ENCODE assay signal across 8 cellular contexts in the genomic region with DNA sequence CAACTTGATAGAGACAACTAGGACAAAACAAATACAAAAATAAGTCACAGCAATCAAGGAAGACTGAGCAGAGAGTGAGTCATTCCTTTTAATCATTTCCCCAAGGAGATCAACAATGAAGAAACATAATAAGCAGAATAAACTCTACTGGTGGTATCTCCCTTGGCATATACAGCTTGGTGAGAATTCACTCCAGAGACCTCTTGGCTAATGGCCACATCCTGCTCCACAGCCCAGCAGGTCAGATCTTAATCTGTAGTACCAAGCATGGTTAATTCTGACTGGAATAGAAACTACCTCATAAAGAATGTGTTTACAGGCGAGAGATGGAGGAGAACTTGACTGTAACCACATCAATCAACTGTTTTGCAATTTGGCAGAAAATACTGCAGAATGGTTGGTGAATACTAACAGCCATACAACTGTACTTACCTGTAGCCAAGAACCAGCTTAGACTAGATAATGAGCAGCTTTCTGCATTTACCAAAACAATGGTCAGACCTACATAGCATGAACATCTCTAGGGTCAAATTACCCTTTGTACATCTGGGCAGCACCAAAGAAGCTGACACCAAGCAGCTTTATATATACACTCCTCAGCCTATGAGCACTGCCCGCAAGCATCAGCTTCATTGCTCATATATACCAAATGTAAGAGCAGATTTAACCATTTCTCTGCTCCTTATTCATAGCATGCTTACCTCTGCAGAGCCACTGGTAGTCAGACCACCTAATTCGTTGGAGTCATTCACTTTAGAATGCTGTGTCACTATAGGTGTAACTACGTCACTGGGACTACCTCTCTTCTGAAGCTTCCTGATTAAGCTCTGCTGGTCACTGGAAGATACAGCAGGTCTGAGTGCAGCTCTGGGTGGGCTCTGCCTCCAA. TPM values are rescaled to one million over a fixed set of nuclear protein-coding genes. Genes with fewer than 3 reads are reported as not detected.
A peak's percentile ranks its signal among the peaks of the same experiment; 100 is the strongest.
DNase-seq lines count a peak whose midpoint lies in the region; ATAC-seq, FAIRE-seq and TF ChIP-seq lines count a peak whose summit lies in the region.

No MANE protein-coding gene starts in this region.

- TF ChIP-seq POLR2A in GM12892 (IDR thresholded peaks at IDR 0.05; ENCODE audit: low read depth, low read length) = no peak

- H3K4me3 ChIP-seq in A673 (ENCODE audit: low read depth, low read length, poor library complexity, severe bottlenecking) (no peak overlapping the region), small intestine (ENCODE audit: low read depth in 1 of 2, low read length in 2 of 2) (no peak overlapping the region)

- BruUV-seq in A673 (replicated peaks; lab: Mats Ljungman, UMichigan) = no TSS peak

- H3K27ac ChIP-seq in A673 (ENCODE audit: low read depth, low read length, poor library complexity, severe bottlenecking) (no peak overlapping the region), small intestine (ENCODE audit: low read depth in 1 of 2, low read length in 1 of 2) (peak overlapping the region in 1 of 2 donors; percentile 87)

- H3K9me3 ChIP-seq in A673 (ENCODE audit: low read depth, low read length, poor library complexity, severe bottlenecking) (no peaks in the 10 kb centered on the region), small intestine (ENCODE audit: control insufficient read depth, low read depth) (no peaks in the 10 kb centered on the region)

- peaks cover 61% of the 10 kb centered on the region for H3K4me1 Mint-ChIP-seq in activated CD4-positive, alpha-beta T cell treated with anti-CD3 and anti-CD28 coated beads for 36 hours

- H3K4me1 ChIP-seq in A673 (ENCODE audit: insufficient read depth, low read length, poor library complexity, severe bottlenecking) (peaks cover 21% of the 10 kb centered on the region), small intestine (ENCODE audit: control insufficient read depth in 2 of 2, insufficient read depth in 1 of 2, low read depth in 1 of 2, low read length in 1 of 2) (peaks cover 0 to 6% of the 10 kb centered on the region in 2 donors)

- H3K4me3 Mint-ChIP-seq in activated CD4-positive, alpha-beta T cell treated with anti-CD3 and anti-CD28 coated beads for 36 hours = peak overlapping the region; percentile 26

- 63 to 90% (median 72%) methylated on average over 4 of the region's 4 CpGs for WGBS in small intestine, 3 donors

- H3K36me3 ChIP-seq in A673 (ENCODE audit: insufficient read depth, low read length, poor library complexity, severe bottlenecking) (no peaks in the 10 kb centered on the region), small intestine (ENCODE audit: control insufficient read depth in 2 of 2, insufficient read depth in 2 of 2, low read length in 2 of 2) (no peaks in the 10 kb centered on the region)

- peak; percentile 53 for FAIRE-seq in GM12892 (lab: Jason Lieb, UNC)
- no peak for FAIRE-seq in small intestine (lab: Jason Lieb, UNC)

- no peaks in the 10 kb centered on the region for H3K27me3 ChIP-seq in A673 (replicated peaks; ENCODE audit: insufficient read depth, low read depth, low read length, poor library complexity)
- H3K27me3 ChIP-seq in small intestine (ENCODE audit: control insufficient read depth in 2 of 2, insufficient read depth in 2 of 2, low read length in 2 of 2) = no peaks in the 10 kb centered on the region

- peak; percentile 80 for ATAC-seq in activated CD4-positive, alpha-beta T cell treated with anti-CD3 and anti-CD28 coated beads for 36 hours
- ATAC-seq in GM19328 (IDR thresholded peaks at IDR 0.05; ENCODE audit: unreplicated experiment) = no peak

- DNase-seq in A673 (ENCODE audit: low spot score) = peak; percentile 96
- no peak for DNase-seq in GM12892 (ENCODE audit: insufficient read length)
- peak in 42 of 76 experiments; percentile 2 to 64 (median 15) for DNase-seq in HUDEP-2 (lab: John Stamatoyannopoulos, UW; ENCODE audit: unreplicated experiment in 76 of 76)
- peak; percentile 62 for DNase-seq in activated CD4-positive, alpha-beta T cell treated with anti-CD3 and anti-CD28 coated beads for 36 hours
- DNase-seq in epidermal melanocyte (ENCODE audit: insufficient read length, low spot score) = peak; percentile 45
- peak; percentile 19 for DNase-seq in small intestine
- no peak for DNase-seq in NCI-H526 treated with DMSO at 0.1 percent for 48 hours (lab: John Stamatoyannopoulos, UW)

- no peak for TF ChIP-seq CTCF in A673 (conservative IDR thresholded peaks at IDR 0.05; ENCODE audit: low read depth, low read length)

- POLR2A ChIA-PET in A673 (lab: Charles Lee; ENCODE audit: low non-redundant PET) = no interaction called here
- POLR2A ChIA-PET in activated CD4-positive, alpha-beta T cell treated with anti-CD3 and anti-CD28 coated beads for 36 hours (lab: Charles Lee) = interaction anchor here (0.9 to 1.4 kb wide), 5 partner anchors 30 to 313 kb away, joined by 3 to 5 read pairs (median 3); a partner anchor contains a TSS

- peak overlapping the region; percentile 81 for H3K27ac Mint-ChIP-seq in activated CD4-positive, alpha-beta T cell treated with anti-CD3 and anti-CD28 coated beads for 36 hours

- no peaks in the 10 kb centered on the region for H3K27me3 Mint-ChIP-seq in activated CD4-positive, alpha-beta T cell treated with anti-CD3 and anti-CD28 coated beads for 36 hours

- H3K9me3 Mint-ChIP-seq in activated CD4-positive, alpha-beta T cell treated with anti-CD3 and anti-CD28 coated beads for 36 hours (ENCODE audit: low read depth) = no peaks in the 10 kb centered on the region

- CTCF ChIA-PET in A673 (lab: Charles Lee) = no interaction called here
- CTCF ChIA-PET in activated CD4-positive, alpha-beta T cell treated with anti-CD3 and anti-CD28 coated beads for 36 hours (lab: Charles Lee) = interaction anchor here (0.8 to 1.6 kb wide), 6 partner anchors 21 to 306 kb away, joined by 3 to 8 read pairs (median 3); no protein-coding TSS in a partner anchor

- peaks cover 15% of the 10 kb centered on the region for H3K36me3 Mint-ChIP-seq in activated CD4-positive, alpha-beta T cell treated with anti-CD3 and anti-CD28 coated beads for 36 hours (ENCODE audit: low read depth)

- intact Hi-C loops in A673 (cut with micrococcal nuclease; ENCODE audit: unreplicated experiment) = no loop called here
- intact Hi-C loops in activated CD4-positive, alpha-beta T cell treated with anti-CD3 and anti-CD28 coated beads for 36 hours (cut with DNase I, micrococcal nuclease) = loop anchor here (1.0 to 5.0 kb wide), 5 partner anchors 33 to 54 kb away; a partner anchor contains a TSS

RNA-seq across cellular contexts. Expression of a gene that starts 51.0 kb away (rescaled TPM):
- 33.7 and 38.5 TPM in 2 replicates for total RNA-seq in A673 (2021)
- polyA plus RNA-seq in GM12892 (2012; ENCODE audit: missing spikeins) = 22.1 TPM
- 10 to 100 TPM; 26.5 to 28.1 TPM for total RNA-seq in activated CD4-positive, alpha-beta T cell treated with anti-CD3 and anti-CD28 coated beads for 36 hours
- 10 to 100 TPM; 14.1 to 27.3 (median 16.5) TPM for polyA plus RNA-seq in small intestine

RNA-seq across cellular contexts. Expression of a gene that starts 51.4 kb away (rescaled TPM):
- total RNA-seq in A673 (2021) = 25.2 and 26.9 TPM in 2 replicates
- polyA plus RNA-seq in GM12892 (2012; ENCODE audit: missing spikeins) = 6.4 TPM
- 10 to 100 TPM; 21.1 to 23.4 TPM for total RNA-seq in activated CD4-positive, alpha-beta T cell treated with anti-CD3 and anti-CD28 coated beads for 36 hours
- 10 to 100 TPM in 1 of 3 donors, 1 to 10 TPM in 2; 2.4 to 10.9 (median 3.1) TPM for polyA plus RNA-seq in small intestine

Comparison
In these comparisons a context has a peak if more than half of its experiments do, and no peak if none do; other contexts are left out.
1. DNase-seq: peak in A673 (single experiment), HUDEP-2 (42 of 76), activated CD4-positive, alpha-beta T cell treated with anti-CD3 and anti-CD28 coated beads for 36 hours (single experiment), epidermal melanocyte (single experiment) and small intestine (single experiment); none in GM12892 (single experiment) and NCI-H526 treated with DMSO at 0.1 percent for 48 hours (single experiment).